Comparison of ENCODE assay signal across 27 cellular contexts in the genomic region with DNA sequence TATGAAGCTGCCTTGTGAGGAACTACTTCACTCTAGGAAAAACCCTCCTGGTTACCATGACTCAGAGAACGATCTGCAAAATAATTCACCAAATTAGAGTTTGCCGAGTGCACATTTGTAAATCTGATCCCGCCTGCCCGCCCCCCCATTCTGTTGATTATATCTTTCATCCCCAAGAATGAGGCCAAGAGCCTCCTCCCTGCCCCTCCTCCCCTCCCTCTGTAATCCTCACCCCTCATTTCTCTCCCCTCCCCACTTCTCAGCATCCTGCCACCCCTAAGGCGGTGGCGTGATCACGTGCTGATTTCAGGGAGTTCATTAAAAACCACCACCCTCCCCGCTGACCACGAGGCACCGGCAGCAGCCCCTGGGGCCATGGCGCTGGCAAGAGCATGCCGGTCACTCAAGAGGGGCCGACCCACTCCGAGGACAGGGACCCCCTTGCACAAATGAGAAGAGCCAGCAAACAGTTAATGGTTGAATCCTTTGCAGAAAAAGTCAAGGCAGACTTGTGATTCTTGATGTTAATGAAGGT.
"Had no signal": no experiment of that assay in that cellular context is flagged by ENCODE, and none has a peak within 500 bp of the region (broad histone marks: within the 10 kb centered on the region; RNA-seq: fewer than 3 reads in every experiment).

No MANE protein-coding gene starts in this region.

- H3K27ac Mint-ChIP-seq: stimulated activated naive B cell treated with anti-CD40 and anti-IgM and Interleukin-4, amounts not matched to agents 10 μg/mL and 1 μg/mL and 100 μg/mL, for 72 hours; stimulated activated naive CD8-positive, alpha-beta T cell treated with anti-CD3 and anti-CD28 coated beads, Interleukin-15, Interleukin-2, amounts not matched to agents 100 ng/mL and 50 ng/mL, for 24 hours had no signal

- H3K36me3 ChIP-seq: gastroesophageal sphincter, heart left ventricle, left lung, ovary, sigmoid colon, thoracic aorta, tibial nerve, upper lobe of left lung, uterus had no signal

- ATAC-seq: esophagus mucosa; gastroesophageal sphincter; heart left ventricle; left cardiac atrium; left lung; naive thymus-derived CD8-positive, alpha-beta T cell; psoas muscle; right cardiac atrium; stimulated activated naive B cell treated with anti-CD40 and anti-IgM and Interleukin-4, amounts not matched to agents 10 μg/mL and 1 μg/mL and 100 μg/mL, for 72 hours had no signal

- H3K27ac ChIP-seq: dorsolateral prefrontal cortex, epithelial cell of prostate, gastroesophageal sphincter, heart left ventricle, hepatocyte, left lung, ovary, psoas muscle, sigmoid colon, thoracic aorta, tibial nerve, upper lobe of left lung, uterus had no signal

- H3K36me3 Mint-ChIP-seq: stimulated activated naive B cell treated with anti-CD40 and anti-IgM and Interleukin-4, amounts not matched to agents 10 μg/mL and 1 μg/mL and 100 μg/mL, for 72 hours had no signal

- H3K4me3 ChIP-seq: gastroesophageal sphincter, heart left ventricle, hepatocyte, left lung, ovary, psoas muscle, sigmoid colon, thoracic aorta, tibial nerve, upper lobe of left lung, uterus had no signal

- H3K4me3 Mint-ChIP-seq: naive thymus-derived CD8-positive, alpha-beta T cell; nephron progenitor cell; stimulated activated naive B cell treated with anti-CD40 and anti-IgM and Interleukin-4, amounts not matched to agents 10 μg/mL and 1 μg/mL and 100 μg/mL, for 72 hours; stimulated activated naive CD8-positive, alpha-beta T cell treated with anti-CD3 and anti-CD28 coated beads, Interleukin-15, Interleukin-2, amounts not matched to agents 100 ng/mL and 50 ng/mL, for 24 hours had no signal

- H3K4me2 ChIP-seq: hepatocyte had no signal

- H3K9me3 ChIP-seq: left lung, ovary, thoracic aorta, upper lobe of left lung, uterus had no signal

- H3K9me3 Mint-ChIP-seq: stimulated activated naive B cell treated with anti-CD40 and anti-IgM and Interleukin-4, amounts not matched to agents 10 μg/mL and 1 μg/mL and 100 μg/mL, for 72 hours had no signal

- H3K27me3 ChIP-seq: gastroesophageal sphincter, heart left ventricle, hepatocyte, ovary, sigmoid colon, tibial nerve, upper lobe of left lung, uterus had no signal

- H2AFZ ChIP-seq: hepatocyte had no signal

- DNase-seq: cortex of kidney; dorsolateral prefrontal cortex; effector CD4-positive, alpha-beta T cell; foreskin fibroblast; heart left ventricle; left cardiac atrium; left lung; midbrain; naive thymus-derived CD8-positive, alpha-beta T cell; nephron progenitor cell; occipital lobe; ovary; psoas muscle; right cardiac atrium; sigmoid colon; stimulated activated CD4-positive, alpha-beta T cell treated with anti-CD3 and anti-CD28 coated beads, Interleukin-2, amount 100 ng/mL, for 24 hours; stimulated activated CD4-positive, alpha-beta T cell treated with anti-CD3 and anti-CD28 coated beads, Interleukin-4, amount 100 ng/mL, for 24 hours; stimulated activated naive B cell treated with anti-CD40 and anti-IgM and Interleukin-4, amounts not matched to agents 10 μg/mL and 1 μg/mL and 100 μg/mL, for 72 hours; upper lobe of left lung; uterus had no signal

- H3K4me1 ChIP-seq: gastroesophageal sphincter, heart left ventricle, left lung, psoas muscle, sigmoid colon, tibial nerve, upper lobe of left lung, uterus had no signal
